20 cellular contexts compared by ENCODE assay signal in genomic region chr2:64396001-64396400, GRCh38. TPM values are rescaled to one million over a fixed set of nuclear protein-coding genes. Genes with fewer than 3 reads are reported as not detected.
DNase-seq lines count a peak whose midpoint lies in the region; TF ChIP-seq lines count a peak whose summit lies in the region.
"Had no signal": no experiment of that assay in that cellular context is flagged by ENCODE, and none has a peak within 500 bp of the region (broad histone marks: within the 10 kb centered on the region; RNA-seq: fewer than 3 reads in every experiment).

No MANE protein-coding gene starts in this region.

- no peaks in the 10 kb centered on the region for H3K9me3 ChIP-seq in WERI-Rb-1 (ENCODE audit: severe bottlenecking)
- no peaks in the 10 kb centered on the region for H3K9me3 ChIP-seq in esophagus muscularis mucosa
- H3K9me3 ChIP-seq in neural progenitor cell (ENCODE audit: low read depth) = no peaks in the 10 kb centered on the region
- H3K9me3 ChIP-seq in endodermal cell (ENCODE audit: control insufficient read depth, low read length) = peaks cover 3% of the 10 kb centered on the region
- H3K9me3 ChIP-seq: A549, Caco-2 had no signal

- intact Hi-C loops in esophagus muscularis mucosa (cut with DNase I) = no loop called here

- H3F3A ChIP-seq in neural progenitor cell (ENCODE audit: low read depth) = no peaks in the 10 kb centered on the region

- TF ChIP-seq POLR2A in esophagus muscularis mucosa (IDR thresholded peaks at IDR 0.05; ENCODE audit: low read depth) = no peak

- H3K4me2 ChIP-seq in neural progenitor cell = no peak overlapping the region
- H3K4me2 ChIP-seq: A549; BLaER1 treated with 17β-estradiol and CSF1 and Interleukin-3, amounts not matched to agents 10 nM and 100 nM had no signal

- H3K27me3 ChIP-seq in WERI-Rb-1 (ENCODE audit: insufficient read depth, low read depth, severe bottlenecking) (no peaks in the 10 kb centered on the region), esophagus muscularis mucosa (no peaks in the 10 kb centered on the region), neural progenitor cell (no peaks in the 10 kb centered on the region), endodermal cell (ENCODE audit: control insufficient read depth, insufficient read depth, low read length, poor library complexity, severe bottlenecking) (no peaks in the 10 kb centered on the region)
- H3K27me3 ChIP-seq: BLaER1 treated with 17β-estradiol and CSF1 and Interleukin-3, amounts not matched to agents 10 nM and 100 nM had no signal

- H3K4me3 Mint-ChIP-seq in neural progenitor cell (no peak overlapping the region), osteocyte (ENCODE audit: unreplicated experiment) (no peak overlapping the region), endodermal cell (no peak overlapping the region)
- H3K4me3 Mint-ChIP-seq: B cell; CD4-positive, alpha-beta T cell; CD8-positive, alpha-beta T cell had no signal

- WGBS in esophagus muscularis mucosa = 99% methylated on average over 5 of the region's 5 CpGs
- WGBS in endodermal cell (ENCODE audit: insufficient coverage in 1 of 2, insufficient read length in 1 of 2), 2 experiments = 97 to 100% methylated on average over 3 to 5 of the region's 5 CpGs

- H3K9me3 Mint-ChIP-seq in neural progenitor cell = peaks cover 9% of the 10 kb centered on the region
- peaks cover 3% of the 10 kb centered on the region for H3K9me3 Mint-ChIP-seq in osteocyte (ENCODE audit: unreplicated experiment)
- H3K9me3 Mint-ChIP-seq in endodermal cell = peaks cover 6% of the 10 kb centered on the region

- H3K4me3 ChIP-seq in WERI-Rb-1 (ENCODE audit: low read depth, low read length) (no peak overlapping the region), esophagus muscularis mucosa (no peak overlapping the region), neural progenitor cell (no peak overlapping the region), endodermal cell (ENCODE audit: low read length) (no peak overlapping the region)
- H3K4me3 ChIP-seq: A549; BLaER1 treated with 17β-estradiol and CSF1 and Interleukin-3, amounts not matched to agents 10 nM and 100 nM had no signal

- DNase-seq in WERI-Rb-1 (no peak), esophagus muscularis mucosa (ENCODE audit: extremely low spot score) (peak; percentile 29), neural progenitor cell (ENCODE audit: low spot score) (no peak), osteocyte (ENCODE audit: extremely low spot score, unreplicated experiment) (peak; percentile 73), NCI-H524 treated with DMSO at 0.1 percent for 48 hours (lab: John Stamatoyannopoulos, UW) (no peak), endodermal cell (no peak), activated gamma-delta T cell treated with Interleukin-2 at 50 U/mL for 16 hours (no peak)
- DNase-seq in activated CD4-positive, alpha-beta T cell treated with anti-CD3 and anti-CD28 coated beads, Interleukin-2, amount 50 U/mL, for 1 hour = no peak
- DNase-seq: AML-193; Caco-2; Calu3; CD4-positive, alpha-beta T cell; CD8-positive, alpha-beta T cell; DMS79 treated with DMSO at 0.1 percent for 48 hours; GF-D8 had no signal

- H3K36me3 ChIP-seq in WERI-Rb-1 (no peaks in the 10 kb centered on the region), esophagus muscularis mucosa (no peaks in the 10 kb centered on the region), neural progenitor cell (no peaks in the 10 kb centered on the region), endodermal cell (ENCODE audit: control insufficient read depth, insufficient read depth, low read length) (no peaks in the 10 kb centered on the region)
- H3K36me3 ChIP-seq: BLaER1 treated with 17β-estradiol and CSF1 and Interleukin-3, amounts not matched to agents 10 nM and 100 nM had no signal

- no peaks in the 10 kb centered on the region for H3K79me2 ChIP-seq in neural progenitor cell (ENCODE audit: low read depth)

- peak overlapping the region; percentile 58 for H3K27ac Mint-ChIP-seq in neural progenitor cell
- H3K27ac Mint-ChIP-seq in osteocyte (ENCODE audit: unreplicated experiment) = no peak overlapping the region
- no peak overlapping the region for H3K27ac Mint-ChIP-seq in endodermal cell
- H3K27ac Mint-ChIP-seq: B cell; CD4-positive, alpha-beta T cell; CD8-positive, alpha-beta T cell had no signal

- H3K36me3 Mint-ChIP-seq in neural progenitor cell (peaks cover 2% of the 10 kb centered on the region), osteocyte (ENCODE audit: unreplicated experiment) (peaks cover 2% of the 10 kb centered on the region), endodermal cell (ENCODE audit: low read depth) (no peaks in the 10 kb centered on the region)

- no peak overlapping the region for H2AFZ ChIP-seq in neural progenitor cell (replicated peaks)

- no peaks in the 10 kb centered on the region for H4K20me1 ChIP-seq in neural progenitor cell (ENCODE audit: low read depth)
- H4K20me1 ChIP-seq: BLaER1 treated with 17β-estradiol and CSF1 and Interleukin-3, amounts not matched to agents 10 nM and 100 nM had no signal

- H3K27ac ChIP-seq in WERI-Rb-1 (peak overlapping the region; percentile 60), esophagus muscularis mucosa (replicated peaks in 1 of 4) (no peak overlapping the region), neural progenitor cell (no peak overlapping the region), endodermal cell (ENCODE audit: low read depth, low read length) (no peak overlapping the region)
- H3K27ac ChIP-seq: 22Rv1; A549; BLaER1 treated with 17β-estradiol and CSF1 and Interleukin-3, amounts not matched to agents 10 nM and 100 nM; C4-2B had no signal

- H3K4me1 ChIP-seq in esophagus muscularis mucosa = peaks cover 0 to 2% (median 0%) of the 10 kb centered on the region in 4 donors
- H3K4me1 ChIP-seq in neural progenitor cell = peaks cover 11% of the 10 kb centered on the region
- H3K4me1 ChIP-seq in endodermal cell (ENCODE audit: control insufficient read depth, insufficient read depth, low read length) = peaks cover 15% of the 10 kb centered on the region

- TF ChIP-seq EP300 in esophagus muscularis mucosa (IDR thresholded peaks at IDR 0.05) = no peak

- H3K27me3 Mint-ChIP-seq in neural progenitor cell (ENCODE audit: insufficient read depth, low read depth) = peaks cover 7% of the 10 kb centered on the region
- peaks cover 4% of the 10 kb centered on the region for H3K27me3 Mint-ChIP-seq in osteocyte (ENCODE audit: unreplicated experiment)
- H3K27me3 Mint-ChIP-seq in endodermal cell (ENCODE audit: insufficient read depth) = peaks cover 18% of the 10 kb centered on the region
- H3K27me3 Mint-ChIP-seq: B cell had no signal

- H3K9ac ChIP-seq in neural progenitor cell = no peak overlapping the region
- no peak overlapping the region for H3K9ac ChIP-seq in endodermal cell (ENCODE audit: extremely low read depth, low read length, poor library complexity, severe bottlenecking)
- H3K9ac ChIP-seq: BLaER1 treated with 17β-estradiol and CSF1 and Interleukin-3, amounts not matched to agents 10 nM and 100 nM had no signal

- H3K4me1 Mint-ChIP-seq in neural progenitor cell = peaks cover 24% of the 10 kb centered on the region
- H3K4me1 Mint-ChIP-seq in osteocyte (ENCODE audit: unreplicated experiment) = no peaks in the 10 kb centered on the region
- peaks cover 30% of the 10 kb centered on the region for H3K4me1 Mint-ChIP-seq in endodermal cell

- TF ChIP-seq CTCF in WERI-Rb-1 (IDR thresholded peaks at IDR 0.05; ENCODE audit: low read depth, low read length) (no peak), esophagus muscularis mucosa (IDR thresholded peaks at IDR 0.05) (no peak), neural progenitor cell (IDR thresholded peaks at IDR 0.05) (no peak), osteocyte (IDR thresholded peaks at IDR 0.05) (no peak), endodermal cell (conservative IDR thresholded peaks at IDR 0.05) (no peak)

RNA-seq across cellular contexts. Expression of gene LGALSL, which starts 58.0 kb away (rescaled TPM):
- total RNA-seq in esophagus muscularis mucosa (10 to 100 TPM; 12.3 to 20.2 (median 17.5) TPM), neural progenitor cell (ENCODE audit: low replicate concordance) (24.3 and 31.1 TPM in 2 replicates), osteocyte (7.4 and 9.5 TPM in 2 replicates), endodermal cell (10 to 100 TPM; 22.5 to 41.7 TPM)
- polyA plus RNA-seq in endodermal cell (2013, experiment 1 of 2) = 23.1 TPM
- 23.8 TPM for polyA plus RNA-seq in endodermal cell (2013, experiment 2 of 2)

Comparison
In these comparisons a context has a peak if more than half of its experiments do, and no peak if none do; other contexts are left out.
1. DNase-seq: peak in esophagus muscularis mucosa (single experiment) and osteocyte (single experiment); none in WERI-Rb-1 (single experiment), neural progenitor cell (single experiment), NCI-H524 treated with DMSO at 0.1 percent for 48 hours (single experiment), endodermal cell (single experiment), activated CD4-positive, alpha-beta T cell treated with anti-CD3 and anti-CD28 coated beads, Interleukin-2, amount 50 U/mL, for 1 hour (single experiment) and activated gamma-delta T cell treated with Interleukin-2 at 50 U/mL for 16 hours (single experiment).